Comparison of ENCODE assay signal across 7 cellular contexts in the genomic region with DNA sequence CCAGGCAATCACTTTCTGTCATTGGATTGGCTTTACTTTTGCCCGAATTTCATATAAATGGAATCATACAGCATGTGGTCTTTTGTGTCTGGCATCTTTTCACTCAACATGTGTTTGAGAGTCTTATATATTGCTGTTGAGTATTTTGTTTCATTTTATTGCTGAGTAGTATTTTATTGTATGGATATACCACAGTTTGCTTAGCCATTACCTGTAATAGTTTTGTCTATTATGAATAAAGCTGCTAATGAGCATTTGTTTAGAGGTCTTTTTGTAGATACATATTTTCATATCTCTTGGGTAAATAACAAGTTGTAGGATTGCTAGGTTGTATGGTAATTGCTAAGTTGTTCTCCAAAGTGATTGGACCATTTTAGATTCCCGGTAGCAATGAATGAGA.
"Had no signal": no experiment of that assay in that cellular context is flagged by ENCODE, and none has a peak within 500 bp of the region (broad histone marks: within the 10 kb centered on the region; RNA-seq: fewer than 3 reads in every experiment).

No MANE protein-coding gene starts in this region.

- H3K4me2 ChIP-seq: GM23338, KMS-11 had no signal

- FAIRE-seq: H1, H54 had no signal

- DNase-seq: H9, HCEC 1CT, KBM-7 had no signal

- H2AFZ ChIP-seq: GM23338 had no signal

- ATAC-seq: GM23338 had no signal

- H3K9ac ChIP-seq: KMS-11 had no signal

- H3K27ac ChIP-seq: KMS-11 had no signal

- H3K4me3 ChIP-seq: GM23338 had no signal
